Comparison of ENCODE assay signal across 9 cellular contexts in genomic region chr14:73655851-73656250, GRCh38. TPM values are rescaled to one million over a fixed set of nuclear protein-coding genes. Genes with fewer than 3 reads are reported as not detected.
"Had no signal": no experiment of that assay in that cellular context is flagged by ENCODE, and none has a peak within 500 bp of the region (broad histone marks: within the 10 kb centered on the region; RNA-seq: fewer than 3 reads in every experiment).

No MANE protein-coding gene starts in this region.

- DNase-seq: GM23248, GOT3, H7, H9, HCEC 1CT, HFFc6 had no signal

- FAIRE-seq: H1, H54 had no signal

RNA-seq across cellular contexts. Expression of gene ACOT6, which starts 43.5 kb away (rescaled TPM):
- total RNA-seq: GM23248, H1, H4, H7, H9, HFFc6 had no signal
